4 cellular contexts compared by ENCODE assay signal in the genomic region with DNA sequence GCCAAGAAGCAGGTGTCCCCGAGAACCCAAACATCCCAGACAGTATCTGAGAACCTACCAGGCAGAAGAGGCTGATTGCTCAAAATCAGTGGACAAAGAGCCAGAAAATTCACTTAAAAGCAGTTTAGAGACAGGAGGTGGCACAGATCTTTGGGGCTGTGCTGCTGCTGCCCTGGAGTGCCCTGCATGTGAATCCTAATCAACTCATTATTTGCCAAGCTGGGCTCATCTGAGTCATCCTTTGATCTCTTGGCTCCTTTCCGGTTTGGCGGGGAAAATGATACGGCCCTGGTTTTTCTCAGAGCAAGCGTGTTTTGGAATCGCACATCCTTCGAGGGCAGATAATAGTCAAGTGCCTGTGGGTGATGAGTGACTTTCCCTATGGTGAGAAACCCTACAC. TPM values are rescaled to one million over a fixed set of nuclear protein-coding genes. Genes with fewer than 3 reads are reported as not detected.
"Had no signal": no experiment of that assay in that cellular context is flagged by ENCODE, and none has a peak within 500 bp of the region (broad histone marks: within the 10 kb centered on the region; RNA-seq: fewer than 3 reads in every experiment).

No MANE protein-coding gene starts in this region.

RNA-seq across cellular contexts. Expression of a gene that starts 9.3 kb away (rescaled TPM):
- total RNA-seq: LHCN-M2, M059J, MCF 10A, NCI-H460 had no signal

RNA-seq across cellular contexts. Expression of a gene that starts 15.4 kb away (rescaled TPM):
- total RNA-seq: LHCN-M2, M059J, MCF 10A, NCI-H460 had no signal

RNA-seq across cellular contexts. Expression of a gene that starts 37.4 kb away (rescaled TPM):
- total RNA-seq: LHCN-M2, M059J, MCF 10A, NCI-H460 had no signal

RNA-seq across cellular contexts. Expression of a gene that starts 45.0 kb away (rescaled TPM):
- total RNA-seq: LHCN-M2, M059J, MCF 10A, NCI-H460 had no signal

RNA-seq across cellular contexts. Expression of a gene that starts 51.2 kb away (rescaled TPM):
- total RNA-seq: LHCN-M2, M059J, MCF 10A, NCI-H460 had no signal
